1 cellular context compared by ENCODE assay signal in genomic region chr7:131600578-131600977, GRCh38.
TF ChIP-seq lines count a peak whose summit lies in the region.

No MANE protein-coding gene starts in this region.

TF ChIP-seq in H1, 55 proteins besides CTCF, POLR2A, EP300 and RAD21:
- TF ChIP-seq EZH2 (IDR thresholded peaks at IDR 0.05; ENCODE audit: low read depth, low read length, severe bottlenecking) (no peak), MAFK (IDR thresholded peaks at IDR 0.05; ENCODE audit: low read depth, low read length) (no peak), FOSL1 (IDR thresholded peaks at IDR 0.05; ENCODE audit: insufficient read depth, low read depth, low read length) (no peak), E2F6 (IDR thresholded peaks at IDR 0.05) (no peak), CREB1 (IDR thresholded peaks at IDR 0.05) (no peak), SIN3A (conservative IDR thresholded peaks at IDR 0.05 in 1 of 2, IDR thresholded peaks at IDR 0.05 in 1 of 2; ENCODE audit: low read depth in 1 of 2, low read length in 2 of 2) (no peak), HDAC6 (IDR thresholded peaks at IDR 0.05; ENCODE audit: low read depth, low read length) (no peak)
